Comparison of ENCODE assay signal across 9 cellular contexts in genomic region chr5:147050172-147050571, GRCh38.
"Had no signal": no experiment of that assay in that cellular context is flagged by ENCODE, and none has a peak within 500 bp of the region (broad histone marks: within the 10 kb centered on the region; RNA-seq: fewer than 3 reads in every experiment).

No MANE protein-coding gene starts in this region.

- DNase-seq: GM23248, GOT3, H7, H9, HCEC 1CT, HFFc6 had no signal

- H3K9me3 ChIP-seq: HAP-1 had no signal

- H3K27ac ChIP-seq: GM23248 had no signal

- H3K36me3 ChIP-seq: HAP-1 had no signal

- H3K4me3 ChIP-seq: GM23248, GM23338, HAP-1 had no signal

- H3K4me3 Mint-ChIP-seq: GM23338, H9, HFFc6 had no signal

- ATAC-seq: GM23338, HCT116 had no signal

- H3K9me3 Mint-ChIP-seq: GM23338, H9 had no signal

- H3K4me1 ChIP-seq: HAP-1 had no signal

- H3K9ac ChIP-seq: GM23248 had no signal

- H3K27ac Mint-ChIP-seq: GM23338, HFFc6 had no signal
